In genomic region chr16:3738541-3738940, GRCh38 we compare ENCODE assay signal across 26 cellular contexts.
"Had no signal": no experiment of that assay in that cellular context is flagged by ENCODE, and none has a peak within 500 bp of the region (broad histone marks: within the 10 kb centered on the region; RNA-seq: fewer than 3 reads in every experiment).

No MANE protein-coding gene starts in this region.

- H3K4me1 ChIP-seq: adrenal gland, ascending aorta, esophagus squamous epithelium, testis had no signal

- H3K27me3 ChIP-seq: adrenal gland, ascending aorta, dorsolateral prefrontal cortex, esophagus squamous epithelium, gastrocnemius medialis, right lobe of liver, testis had no signal

- H3K27me3 Mint-ChIP-seq: activated naive CD8-positive, alpha-beta T cell; effector memory CD8-positive, alpha-beta T cell; memory B cell had no signal

- H3K4me3 ChIP-seq: adrenal gland, ascending aorta, dorsolateral prefrontal cortex, esophagus squamous epithelium, gastrocnemius medialis, right lobe of liver, testis had no signal

- H3K4me1 Mint-ChIP-seq: nephron had no signal

- DNase-seq: activated CD4-positive, alpha-beta T cell treated with anti-CD3 and anti-CD28 coated beads for 4 hours; activated CD4-positive, alpha-beta T cell treated with anti-CD3 and anti-CD28 coated beads, Interleukin-2, amount 50 U/mL, for 48 hours; activated CD4-positive, CD25-positive, alpha-beta regulatory T cell; activated gamma-delta T cell treated with Interleukin-2 at 50 U/mL for 16 hours; central memory CD4-positive, alpha-beta T cell; effector memory CD8-positive, alpha-beta T cell; esophagus squamous epithelium; gastrocnemius medialis; hypothalamus; left colon; nucleus accumbens; right lobe of liver; small intestine; stimulated activated CD4-positive, alpha-beta T cell treated with anti-CD3 and anti-CD28 coated beads, Interleukin-2, amount 100 ng/mL, for 48 hours; stimulated activated CD8-positive, alpha-beta memory T cell treated with anti-CD3 and anti-CD28 coated beads, Interleukin-4, amount 100 ng/mL, for 48 hours; stimulated activated naive CD4-positive, alpha-beta T cell; testis; trophoblast cell had no signal

- H3K9me3 Mint-ChIP-seq: activated T-helper 1 cell treated with anti-CD3 and anti-CD28 coated beads, Interleukin-12 subunit alpha, Interleukin-12 subunit beta, Interleukin-2, Interleukin-4 antibody, amounts not matched to agents 30 ng/mL and 10 ng/mL and 1 ng/mL, durations not matched to agents 14 hours and 24 hours and 36 hours; effector memory CD8-positive, alpha-beta T cell; memory B cell; nephron; T-helper 1 cell treated with Interleukin-12 subunit alpha and Interleukin-12 subunit beta and Interleukin-4 antibody, amounts not matched to agents 30 μg/mL and 1 μg/mL, for 36 hours had no signal

- H3K27ac Mint-ChIP-seq: activated T-helper 1 cell treated with anti-CD3 and anti-CD28 coated beads, Interleukin-12 subunit alpha, Interleukin-12 subunit beta, Interleukin-2, Interleukin-4 antibody, amounts not matched to agents 30 ng/mL and 10 ng/mL and 1 ng/mL, durations not matched to agents 14 hours and 24 hours and 36 hours; nephron; T-helper 1 cell treated with Interleukin-12 subunit alpha and Interleukin-12 subunit beta and Interleukin-4 antibody, amounts not matched to agents 30 μg/mL and 1 μg/mL, for 36 hours had no signal

- H3K9me3 ChIP-seq: adrenal gland, ascending aorta, esophagus squamous epithelium, gastrocnemius medialis, right lobe of liver, testis had no signal

- H3K4me3 Mint-ChIP-seq: activated naive CD8-positive, alpha-beta T cell; activated T-helper 1 cell treated with anti-CD3 and anti-CD28 coated beads, Interleukin-12 subunit alpha, Interleukin-12 subunit beta, Interleukin-2, Interleukin-4 antibody, amounts not matched to agents 30 ng/mL and 10 ng/mL and 1 ng/mL, durations not matched to agents 14 hours and 24 hours and 36 hours; effector memory CD8-positive, alpha-beta T cell; memory B cell; nephron; T-helper 1 cell treated with Interleukin-12 subunit alpha and Interleukin-12 subunit beta and Interleukin-4 antibody, amounts not matched to agents 30 μg/mL and 1 μg/mL, for 36 hours had no signal

- H3K27ac ChIP-seq: adrenal gland, ascending aorta, esophagus squamous epithelium, gastrocnemius medialis, right lobe of liver, testis had no signal
